ENCODE assay signal across 22 cellular contexts in genomic region chr15:99403597-99403996, GRCh38.
DNase-seq lines count a peak whose midpoint lies in the region; ATAC-seq, FAIRE-seq and TF ChIP-seq lines count a peak whose summit lies in the region.
"Had no signal": no experiment of that assay in that cellular context is flagged by ENCODE, and none has a peak within 500 bp of the region (broad histone marks: within the 10 kb centered on the region; RNA-seq: fewer than 3 reads in every experiment).

No MANE protein-coding gene starts in this region.

- FAIRE-seq in HepG2 (lab: Jason Lieb, UNC) (no peak), urothelium cell line (lab: Jason Lieb, UNC) (peak; percentile 59)
- FAIRE-seq: keratinocyte had no signal

- ATAC-seq in HepG2 (no peak), right lobe of liver (no peak), HG02798 (IDR thresholded peaks at IDR 0.05; ENCODE audit: poor library complexity, unreplicated experiment) (no peak)
- ATAC-seq: heart right ventricle had no signal

- TF ChIP-seq RAD21 in HepG2 (CRISPR knock-in tag; IDR thresholded peaks at IDR 0.05): no peak

- CTCF ChIA-PET in HepG2 (lab: Yijun Ruan, JAX; ENCODE audit: low intra/inter-chr PET ratio, low total read pairs): no interaction called here

- POLR2A ChIA-PET in HepG2 (lab: Yijun Ruan, JAX): interaction anchor here (1.6 kb wide), 1 partner anchor 17 kb away, joined by 3 read pairs; no protein-coding TSS in a partner anchor

- TF ChIP-seq CTCF in HepG2 (CRISPR knock-in tag; IDR thresholded peaks at IDR 0.05): no peak
- TF ChIP-seq CTCF in right lobe of liver (IDR thresholded peaks at IDR 0.05): no peak
- no peak for TF ChIP-seq CTCF in WERI-Rb-1 (IDR thresholded peaks at IDR 0.05; ENCODE audit: low read depth, low read length)
- TF ChIP-seq CTCF in thyroid gland (IDR thresholded peaks at IDR 0.05): no peak

- no peaks in the 10 kb centered on the region for H4K20me1 ChIP-seq in HepG2 (ENCODE audit: insufficient read depth, low read length)

- no peaks in the 10 kb centered on the region for H3K9me3 ChIP-seq in HepG2 (ENCODE audit: low read length)
- no peaks in the 10 kb centered on the region for H3K9me3 ChIP-seq in right lobe of liver
- H3K9me3 ChIP-seq in SK-N-MC (ENCODE audit: low read depth, low read length): no peaks in the 10 kb centered on the region
- no peaks in the 10 kb centered on the region for H3K9me3 ChIP-seq in WERI-Rb-1 (ENCODE audit: severe bottlenecking)
- H3K9me3 ChIP-seq in thyroid gland: no peaks in the 10 kb centered on the region
- H3K9me3 ChIP-seq: heart right ventricle, tibial artery had no signal

- H3K9ac ChIP-seq in HepG2 (ENCODE audit: insufficient read depth, low read depth, low read length): no peak overlapping the region
- no peak overlapping the region for H3K9ac ChIP-seq in SK-N-MC (ENCODE audit: insufficient read length)

- H3K4me3 ChIP-seq in HepG2 (replicated peaks in 1 of 3; ENCODE audit: insufficient read depth in 1 of 3, low read depth in 2 of 3, low read length in 3 of 3): no peak overlapping the region
- H3K4me3 ChIP-seq in right lobe of liver: no peak overlapping the region
- H3K4me3 ChIP-seq in SK-N-MC: no peak overlapping the region
- H3K4me3 ChIP-seq in WERI-Rb-1 (ENCODE audit: low read depth, low read length): no peak overlapping the region
- no peak overlapping the region for H3K4me3 ChIP-seq in thyroid gland (replicated peaks in 1 of 3)
- H3K4me3 ChIP-seq: heart right ventricle, tibial artery had no signal

- TF ChIP-seq EP300 in HepG2 (IDR thresholded peaks at IDR 0.05; ENCODE audit: low read depth in 2 of 2, low read length in 2 of 2): no peak
- TF ChIP-seq EP300 in HepG2 (CRISPR knock-in tag; IDR thresholded peaks at IDR 0.05; ENCODE audit: borderline replicate concordance): no peak

- intact Hi-C loops in HepG2 (cut with micrococcal nuclease; ENCODE audit: unreplicated experiment): loop anchor here (10.0 kb wide), 1 partner anchor 101 kb away; no protein-coding TSS in a partner anchor
- intact Hi-C loops in right lobe of liver (cut with DNase I): loop anchor here in 1 of 2 donors (10.0 kb wide), 1 partner anchor 301 kb away; no protein-coding TSS in a partner anchor
- intact Hi-C loops in thyroid gland (cut with DNase I): no loop called here

- H3K4me1 ChIP-seq in HepG2 (ENCODE audit: insufficient read depth, low read length) (peaks cover 71% of the 10 kb centered on the region), right lobe of liver (peaks cover 0 to 8% (median 3%) of the 10 kb centered on the region in 4 donors), thyroid gland (peaks cover 0 to 5% of the 10 kb centered on the region in 2 donors)

- DNase-seq in HepG2 (ENCODE audit: low spot score) (no peak), right lobe of liver (no peak), SK-N-MC (ENCODE audit: low read depth, low spot score) (no peak), kidney tubule cell (ENCODE audit: low spot score) (peak; percentile 71), urothelium cell line (ENCODE audit: low spot score) (peak; percentile 32), WERI-Rb-1 (no peak), thyroid gland (no peak)
- DNase-seq: activated CD4-positive, alpha-beta T cell treated with anti-CD3 and anti-CD28 coated beads, Interleukin-2, amount 10 ng/mL, durations not matched to agents 7 days and 5 days; activated naive CD4-positive, alpha-beta T cell; cerebellar nuclear complex; DMS53; GOT3; heart right ventricle; KBM-7; mesendoderm; NCI-H1417; NCI-H748 treated with DMSO at 0.1 percent for 48 hours; stimulated activated CD4-positive, alpha-beta T cell treated with anti-CD3 and anti-CD28 coated beads, Interleukin-12 subunit alpha, Interleukin-12 subunit beta, amount 100 ng/mL, for 4 hours; tibial artery had no signal

- H3K79me2 ChIP-seq in HepG2 (ENCODE audit: insufficient read depth, low read length): no peaks in the 10 kb centered on the region

- H3K36me3 ChIP-seq in HepG2 (replicated peaks in 1 of 2; ENCODE audit: control insufficient read depth in 1 of 2, insufficient read depth in 2 of 2, low read length in 2 of 2): no peaks in the 10 kb centered on the region
- H3K36me3 ChIP-seq in right lobe of liver: no peaks in the 10 kb centered on the region
- no peaks in the 10 kb centered on the region for H3K36me3 ChIP-seq in SK-N-MC (ENCODE audit: insufficient read depth, low read length)
- H3K36me3 ChIP-seq in WERI-Rb-1: no peaks in the 10 kb centered on the region
- no peaks in the 10 kb centered on the region for H3K36me3 ChIP-seq in thyroid gland
- H3K36me3 ChIP-seq: heart right ventricle, tibial artery had no signal

- H3K27ac ChIP-seq in HepG2 (ENCODE audit: extremely low read length, insufficient read depth, low read length) (no peak overlapping the region), right lobe of liver (no peak overlapping the region), SK-N-MC (peak overlapping the region; percentile 37; the same call in 1 of the 2 replicates), WERI-Rb-1 (no peak overlapping the region), thyroid gland (no peak overlapping the region)
- H3K27ac ChIP-seq: C4-2B, heart right ventricle, tibial artery had no signal

- BruUV-seq in HepG2 (replicated peaks; lab: Mats Ljungman, UMichigan): no TSS peak

- in situ Hi-C loops in HepG2 (cut with HindIII; ENCODE audit: extremely low pct_ligation_motif_present, low pct_unique_long_range_greater_than_20kb): loop anchor here (25.0 kb wide), 1 partner anchor 309 kb away; no protein-coding TSS in a partner anchor

- H3K27me3 ChIP-seq in HepG2 (ENCODE audit: control insufficient read depth in 1 of 2, insufficient read depth in 2 of 2, low read length in 2 of 2) (no peaks in the 10 kb centered on the region), right lobe of liver (no peaks in the 10 kb centered on the region), WERI-Rb-1 (ENCODE audit: insufficient read depth, low read depth, severe bottlenecking) (no peaks in the 10 kb centered on the region), thyroid gland (no peaks in the 10 kb centered on the region)
- H3K27me3 ChIP-seq: heart right ventricle, tibial artery had no signal

- H3K4me2 ChIP-seq in HepG2 (ENCODE audit: low read depth, low read length): no peak overlapping the region

- 69% methylated on average over 6 of the region's 11 CpGs for WGBS in HepG2 (ENCODE audit: low lambda C conversion rate)
- 67% methylated on average over 6 of the region's 11 CpGs for WGBS in right lobe of liver (ENCODE audit: insufficient coverage, low coverage, low lambda C conversion rate, missing lambda C conversion rate)
- 89 to 91% methylated on average over 10 to 11 of the region's 11 CpGs for WGBS in thyroid gland, 2 donors

- TF ChIP-seq POLR2A in HepG2 (IDR thresholded peaks at IDR 0.05; ENCODE audit: insufficient read depth in 1 of 2, low read depth in 2 of 2, low read length in 2 of 2) (no peak), right lobe of liver (IDR thresholded peaks at IDR 0.05) (no peak), thyroid gland (IDR thresholded peaks at IDR 0.05) (no peak)

- H2AFZ ChIP-seq in HepG2 (ENCODE audit: low read length): no peak overlapping the region

TF ChIP-seq in HepG2, 621 proteins besides CTCF, POLR2A, EP300 and RAD21 (continues in another document):
- TF ChIP-seq CHD2 (IDR thresholded peaks at IDR 0.05; ENCODE audit: low read depth, low read length) (no peak), FOSL2 (CRISPR knock-in tag; IDR thresholded peaks at IDR 0.05) (0 out of 2 replicates have a peak, but pooled peaks have one; percentile 11), KLF9 (CRISPR knock-in tag; IDR thresholded peaks at IDR 0.05; ENCODE audit: low read depth) (no peak), MXD4 (CRISPR knock-in tag; IDR thresholded peaks at IDR 0.05) (no peak), ZNF510 (CRISPR knock-in tag; IDR thresholded peaks at IDR 0.05; ENCODE audit: low read depth) (no peak), HDAC6 (IDR thresholded peaks at IDR 0.05; ENCODE audit: low read depth, low read length) (no peak), RAD51 (IDR thresholded peaks at IDR 0.05; ENCODE audit: borderline replicate concordance) (peak; percentile 39; the same call in 1 of the 2 replicates), MYPOP (CRISPR knock-in tag; IDR thresholded peaks at IDR 0.05) (no peak), SRF (IDR thresholded peaks at IDR 0.05; ENCODE audit: low read depth, low read length) (no peak), ZNF343 (CRISPR knock-in tag; IDR thresholded peaks at IDR 0.05) (no peak), HNRNPL (IDR thresholded peaks at IDR 0.05; ENCODE audit: low read depth, low read length) (0 out of 2 replicates have a peak, but pooled peaks have one; percentile 59), BCL6 (CRISPR knock-in tag; IDR thresholded peaks at IDR 0.05) (no peak)

Comparison
In these comparisons a context has a peak if more than half of its experiments do, and no peak if none do; other contexts are left out.
1. DNase-seq: peak in kidney tubule cell (single experiment) and urothelium cell line (single experiment); none in HepG2 (single experiment), right lobe of liver (0 of 3), SK-N-MC (single experiment), WERI-Rb-1 (single experiment) and thyroid gland (0 of 2).